Comparison of ENCODE assay signal across 8 cellular contexts in genomic region chr17:68457168-68457538, GRCh38. TPM values are rescaled to one million over a fixed set of nuclear protein-coding genes. Genes with fewer than 3 reads are reported as not detected.
A peak's percentile ranks its signal among the peaks of the same experiment; 100 is the strongest.
DNase-seq lines count a peak whose midpoint lies in the region; ATAC-seq and TF ChIP-seq lines count a peak whose summit lies in the region.

TSS of gene WIPI1 (minus strand) at chr17:68457496. CDS start at chr17:68457421, 75 bp downstream.

- no peaks in the 10 kb centered on the region for H3K9me3 ChIP-seq in colonic mucosa
- no peaks in the 10 kb centered on the region for H3K9me3 ChIP-seq in mesodermal cell (ENCODE audit: control insufficient read depth, low read length)
- no peaks in the 10 kb centered on the region for H3K9me3 ChIP-seq in upper lobe of left lung

- WGBS in mesodermal cell (ENCODE audit: insufficient coverage in 2 of 2), 2 experiments, result 0% methylated on average over 14 to 23 of the region's 39 CpGs
- WGBS in upper lobe of left lung, 2 donors, result 0% methylated on average over 10 of the region's 39 CpGs; no CpG with 5 or more reads in 1 of the 2 donors

- TF ChIP-seq CTCF in HFF-Myc (IDR thresholded peaks at IDR 0.05; ENCODE audit: low read depth, low read length, missing control alignments) (no peak), colonic mucosa (IDR thresholded peaks at IDR 0.05) (no peak), upper lobe of left lung (IDR thresholded peaks at IDR 0.05) (peak in 1 of 6 experiments; percentile 5)

- H3K27me3 ChIP-seq in colonic mucosa (no peaks in the 10 kb centered on the region), upper lobe of left lung (no peaks in the 10 kb centered on the region)

- H3K4me3 ChIP-seq in HFF-Myc (replicated peaks; ENCODE audit: low read depth, low read length), result peak within 1 kb of the TSS; percentile 56
- H3K4me3 ChIP-seq in colonic mucosa, result peak within 1 kb of the TSS; percentile 76
- H3K4me3 ChIP-seq in mesodermal cell (ENCODE audit: extremely low read depth, insufficient read depth, low read length, poor library complexity, severe bottlenecking), result peak within 1 kb of the TSS; percentile 74
- H3K4me3 ChIP-seq in upper lobe of left lung, result peak within 1 kb of the TSS; percentile 71 to 92 (median 78)

- peak within 1 kb of the TSS; percentile 87 to 88 for H3K9ac ChIP-seq in colonic mucosa (ENCODE audit: low read depth in 2 of 2, low read length in 2 of 2)

- TF ChIP-seq EP300 in upper lobe of left lung (IDR thresholded peaks at IDR 0.05), result no peak

- intact Hi-C loops in colonic mucosa (cut with DNase I), result no loop called here

- peak in 3 of 4 donors; percentile 63 to 83 (median 74) for TF ChIP-seq POLR2A in upper lobe of left lung (IDR thresholded peaks at IDR 0.05)

- H3K27ac ChIP-seq in colonic mucosa (peak within 1 kb of the TSS; percentile 92), mesodermal cell (ENCODE audit: low read depth, low read length, severe bottlenecking) (peak within 1 kb of the TSS; percentile 92), upper lobe of left lung (peak within 1 kb of the TSS; percentile 92 to 97 (median 96))

- ATAC-seq in upper lobe of left lung (ENCODE audit: low FRiP score in 2 of 2), result peak in 1 of 2 donors; percentile 19

- H3K36me3 ChIP-seq in colonic mucosa, result no peaks in the 10 kb centered on the region
- H3K36me3 ChIP-seq in mesodermal cell (ENCODE audit: control insufficient read depth, insufficient read depth, low read length), result peaks cover 15% of the 10 kb centered on the region
- H3K36me3 ChIP-seq in upper lobe of left lung, result peaks cover 0 to 6% (median under 1%) of the 10 kb centered on the region in 4 donors

- peaks cover 7% of the 10 kb centered on the region for H3K4me1 ChIP-seq in colonic mucosa
- peaks cover 8% of the 10 kb centered on the region for H3K4me1 ChIP-seq in mesodermal cell (ENCODE audit: control insufficient read depth, insufficient read depth, low read length, poor library complexity, severe bottlenecking)
- H3K4me1 ChIP-seq in upper lobe of left lung, result peaks cover 33 to 54% (median 45%) of the 10 kb centered on the region in 4 donors

- DNase-seq in NCI-H345 treated with DMSO at 0.1 percent for 48 hours (lab: John Stamatoyannopoulos, UW; ENCODE audit: unreplicated experiment) (peak; percentile 30), NCI-H345 (lab: John Stamatoyannopoulos, UW) (no peak), HFF-Myc (ENCODE audit: extremely low read depth, low read depth) (no peak), NOMO-1 treated with DMSO at 0.1 percent for 48 hours (lab: John Stamatoyannopoulos, UW; ENCODE audit: unreplicated experiment) (peak; percentile 45), colonic mucosa (peak; percentile 65), upper lobe of left lung (no peak), RKO (ENCODE audit: low spot score) (no peak)

RNA-seq across cellular contexts. Expression of gene WIPI1, which starts in this region (rescaled TPM):
- total RNA-seq in colonic mucosa (10 to 100 TPM; 77.1 to 79.1 TPM), upper lobe of left lung (100 to 1,000 TPM in 1 of 6 donors, 10 to 100 TPM in 5; 34.7 to 151 (median 44.4) TPM)
- polyA plus RNA-seq in mesodermal cell (2013, experiment 1 of 2), result 108 TPM
- 96.9 TPM for polyA plus RNA-seq in mesodermal cell (2013, experiment 2 of 2)

Comparison
In these comparisons a context has a peak if more than half of its experiments do, and no peak if none do; other contexts are left out.
1. DNase-seq: peak in NCI-H345 treated with DMSO at 0.1 percent for 48 hours (single experiment), NOMO-1 treated with DMSO at 0.1 percent for 48 hours (single experiment) and colonic mucosa (single experiment); none in NCI-H345 (single experiment), HFF-Myc (single experiment), upper lobe of left lung (0 of 2) and RKO (single experiment).
2. Peak in every context shown above with its lines, with median percentiles within 50 percentile points of each other: H3K4me3 ChIP-seq and H3K27ac ChIP-seq.